4 cellular contexts compared by ENCODE assay signal in genomic region chr20:18760852-18761251, GRCh38. TPM values are rescaled to one million over a fixed set of nuclear protein-coding genes. Genes with fewer than 3 reads are reported as not detected.
"Had no signal": no experiment of that assay in that cellular context is flagged by ENCODE, and none has a peak within 500 bp of the region (broad histone marks: within the 10 kb centered on the region; RNA-seq: fewer than 3 reads in every experiment).

No MANE protein-coding gene starts in this region.

RNA-seq across cellular contexts. Expression of gene SCP2D1, which starts 52.7 kb away (rescaled TPM):
- total RNA-seq: LHCN-M2, M059J, MCF 10A, NCI-H460 had no signal
